10 cellular contexts compared by ENCODE assay signal in genomic region chr9:114276908-114277821, GRCh38. TPM values are rescaled to one million over a fixed set of nuclear protein-coding genes. Genes with fewer than 3 reads are reported as not detected.
DNase-seq lines count a peak whose midpoint lies in the region; ATAC-seq, FAIRE-seq and TF ChIP-seq lines count a peak whose summit lies in the region.
"Had no signal": no experiment of that assay in that cellular context is flagged by ENCODE, and none has a peak within 500 bp of the region (broad histone marks: within the 10 kb centered on the region; RNA-seq: fewer than 3 reads in every experiment).

No MANE protein-coding gene starts in this region.

- H2AFZ ChIP-seq in mammary epithelial cell (ENCODE audit: low read depth, low read length), result no peak overlapping the region

- H3K27me3 ChIP-seq in mammary epithelial cell (ENCODE audit: insufficient read depth, low read length) (no peaks in the 10 kb centered on the region), lower lobe of right lung (ENCODE audit: low read depth) (no peaks in the 10 kb centered on the region), aorta (ENCODE audit: control insufficient read depth in 1 of 2, insufficient read depth in 2 of 2, low read length in 1 of 2) (no peaks in the 10 kb centered on the region)
- H3K27me3 ChIP-seq: cardiac muscle cell had no signal

- H3K9me3 Mint-ChIP-seq in stimulated activated naive CD8-positive, alpha-beta T cell treated with anti-CD3 and anti-CD28 coated beads, Interleukin-15, amount 100 ng/mL, for 72 hours, result peaks cover 0 to 8% of the 10 kb centered on the region in 2 donors

- H3K36me3 ChIP-seq in mammary epithelial cell (ENCODE audit: insufficient read depth, low read length) (no peaks in the 10 kb centered on the region), lower lobe of right lung (no peaks in the 10 kb centered on the region), aorta (ENCODE audit: control insufficient read depth in 1 of 2, insufficient read depth in 2 of 2, low read length in 1 of 2) (no peaks in the 10 kb centered on the region)
- H3K36me3 ChIP-seq: cardiac muscle cell had no signal

- no peak for FAIRE-seq in GM19239 (lab: Jason Lieb, UNC)

- no peak for DNase-seq in stimulated activated naive CD8-positive, alpha-beta T cell treated with anti-CD3 and anti-CD28 coated beads, Interleukin-15, Interleukin-2, amounts not matched to agents 100 U/mL and 50 U/mL, for 24 hours
- no peak for DNase-seq in stimulated activated naive CD8-positive, alpha-beta T cell treated with anti-CD3 and anti-CD28 coated beads, Interleukin-15, amount 100 ng/mL, for 72 hours
- peak; percentile 69 for DNase-seq in mammary epithelial cell
- peak; percentile 10 for DNase-seq in lower lobe of right lung
- DNase-seq in aorta, result peak; percentile 48 to 79
- no peak for DNase-seq in SKM-1 treated with dmso at 0.1 percent for 144 hours (lab: John Stamatoyannopoulos, UW; ENCODE audit: unreplicated experiment)
- DNase-seq in GM19239 (ENCODE audit: insufficient read length, low spot score), result no peak

- H3K4me3 ChIP-seq in mammary epithelial cell (replicated peaks in 1 of 3; ENCODE audit: insufficient read depth in 1 of 3, low read depth in 2 of 3, low read length in 3 of 3), result no peak overlapping the region
- no peak overlapping the region for H3K4me3 ChIP-seq in lower lobe of right lung
- no peak overlapping the region for H3K4me3 ChIP-seq in aorta (ENCODE audit: low read length in 2 of 2)
- H3K4me3 ChIP-seq: cardiac muscle cell, lung had no signal

- peak overlapping the region; percentile 77 for H3K27ac ChIP-seq in mammary epithelial cell (ENCODE audit: insufficient read depth, low read depth, low read length)
- no peak overlapping the region for H3K27ac ChIP-seq in lower lobe of right lung
- H3K27ac ChIP-seq in aorta (ENCODE audit: low read depth in 1 of 2, low read length in 2 of 2), result no peak overlapping the region
- H3K27ac ChIP-seq: cardiac muscle cell had no signal

- peaks cover 56% of the 10 kb centered on the region for H3K4me1 ChIP-seq in mammary epithelial cell (ENCODE audit: insufficient read depth, low read length)
- H3K4me1 ChIP-seq in lower lobe of right lung, result no peaks in the 10 kb centered on the region
- no peaks in the 10 kb centered on the region for H3K4me1 ChIP-seq in aorta (ENCODE audit: control insufficient read depth in 1 of 2, insufficient read depth in 2 of 2, low read length in 2 of 2)

- H4K20me1 ChIP-seq in mammary epithelial cell (ENCODE audit: insufficient read depth, low read length), result no peaks in the 10 kb centered on the region

- no peaks in the 10 kb centered on the region for H3K9me3 ChIP-seq in mammary epithelial cell (replicated peaks; ENCODE audit: insufficient read depth, low read length)
- no peaks in the 10 kb centered on the region for H3K9me3 ChIP-seq in lower lobe of right lung
- no peaks in the 10 kb centered on the region for H3K9me3 ChIP-seq in aorta (ENCODE audit: control insufficient read depth, low read length)

- intact Hi-C loops in mammary epithelial cell (cut with micrococcal nuclease), result loop anchor here (5.0 kb wide), 1 partner anchor 55 kb away; no protein-coding TSS in a partner anchor
- intact Hi-C loops in lower lobe of right lung (cut with DNase I), result no loop called here
- intact Hi-C loops in aorta (cut with DNase I), result loop anchor here in 1 of 2 donors (5.0 kb wide), 1 partner anchor 40 kb away; no protein-coding TSS in a partner anchor

- BruUV-seq in mammary epithelial cell (replicated peaks; lab: Mats Ljungman, UMichigan), result TSS peak; percentile 11

- no peaks in the 10 kb centered on the region for H3K79me2 ChIP-seq in mammary epithelial cell (ENCODE audit: insufficient read depth, low read length)

- H3K4me3 Mint-ChIP-seq in stimulated activated naive CD8-positive, alpha-beta T cell treated with anti-CD3 and anti-CD28 coated beads, Interleukin-15, amount 100 ng/mL, for 72 hours, result no peak overlapping the region

- no peak overlapping the region for H3K27ac Mint-ChIP-seq in stimulated activated naive CD8-positive, alpha-beta T cell treated with anti-CD3 and anti-CD28 coated beads, Interleukin-15, amount 100 ng/mL, for 72 hours

- CTCF ChIA-PET in mammary epithelial cell (lab: Charles Lee; ENCODE audit: low non-redundant PET), result no interaction called here

- in situ Hi-C loops in mammary epithelial cell (cut with MboI; ENCODE audit: low sequenced_read_pairs in 2 of 2), result loop anchor here in 1 of 2 donors (25.0 kb wide), 1 partner anchor 540 kb away; no protein-coding TSS in a partner anchor

- dilution Hi-C loops in mammary epithelial cell (cut with HindIII; ENCODE audit: low sequenced_read_pairs), result loop anchor here (5.0 kb wide), 1 partner anchor 65 kb away; no protein-coding TSS in a partner anchor

- ATAC-seq in stimulated activated naive CD8-positive, alpha-beta T cell treated with anti-CD3 and anti-CD28 coated beads, Interleukin-15, Interleukin-2, amounts not matched to agents 100 U/mL and 50 U/mL, for 24 hours, result peak; percentile 19
- ATAC-seq in stimulated activated naive CD8-positive, alpha-beta T cell treated with anti-CD3 and anti-CD28 coated beads, Interleukin-15, amount 100 ng/mL, for 72 hours, result no peak
- ATAC-seq in lower lobe of right lung, result peak in 1 of 2 donors; percentile 21
- no peak for ATAC-seq in aorta (ENCODE audit: low FRiP score)
- no peak for ATAC-seq in HG03135 (IDR thresholded peaks at IDR 0.05; ENCODE audit: unreplicated experiment)

- peaks cover 5% of the 10 kb centered on the region for H3K27me3 Mint-ChIP-seq in stimulated activated naive CD8-positive, alpha-beta T cell treated with anti-CD3 and anti-CD28 coated beads, Interleukin-15, amount 100 ng/mL, for 72 hours

- WGBS in mammary epithelial cell (ENCODE audit: low coverage, missing lambda C conversion rate), result 73% methylated on average over 16 of the region's 18 CpGs
- WGBS in aorta, 2 donors, result 82 to 85% methylated on average over 18 of the region's 18 CpGs

- TF ChIP-seq CTCF in mammary epithelial cell (conservative IDR thresholded peaks at IDR 0.05 in 1 of 2, IDR thresholded peaks at IDR 0.05 in 1 of 2; ENCODE audit: extremely low read depth in 1 of 2, insufficient read depth in 1 of 2, low read depth in 1 of 2, low read length in 2 of 2) (no peak), lower lobe of right lung (IDR thresholded peaks at IDR 0.05) (no peak)

- H3K4me1 Mint-ChIP-seq in stimulated activated naive CD8-positive, alpha-beta T cell treated with anti-CD3 and anti-CD28 coated beads, Interleukin-15, amount 100 ng/mL, for 72 hours, result no peaks in the 10 kb centered on the region

- no peak overlapping the region for H3K4me2 ChIP-seq in mammary epithelial cell (ENCODE audit: insufficient read depth, low read depth, low read length)

- H3K9ac ChIP-seq in mammary epithelial cell (ENCODE audit: insufficient read depth, low read length), result no peak overlapping the region

RNA-seq across cellular contexts. Expression of gene ORM1, which starts 45.7 kb away (rescaled TPM):
- total RNA-seq in mammary epithelial cell, result not detected
- polyA plus RNA-seq in mammary epithelial cell, result not detected
- not detected for polyA minus RNA-seq in mammary epithelial cell
- 9.2 TPM for total RNA-seq in lower lobe of right lung
- under 1 TPM in 1 of 2 donors, not detected in 1; 0.45 TPM for total RNA-seq in aorta
- polyA plus RNA-seq in aorta, result 1 to 10 TPM in 1 of 2 donors, under 1 TPM in 1; 0.28 to 3.0 TPM
- total RNA-seq: cardiac muscle cell had no signal

RNA-seq across cellular contexts. Expression of gene ORM2, which starts 52.5 kb away (rescaled TPM):
- total RNA-seq in mammary epithelial cell (not detected), lower lobe of right lung (3.1 TPM), aorta (not detected)
- polyA plus RNA-seq in mammary epithelial cell (not detected), aorta (not detected)
- polyA minus RNA-seq in mammary epithelial cell, result not detected
- total RNA-seq: cardiac muscle cell had no signal
- polyA plus RNA-seq: cardiac muscle cell had no signal

Comparison
In these comparisons a context has a peak if more than half of its experiments do, and no peak if none do; other contexts are left out.
1. DNase-seq: peak in mammary epithelial cell (single experiment), lower lobe of right lung (single experiment) and aorta (2 of 2); none in stimulated activated naive CD8-positive, alpha-beta T cell treated with anti-CD3 and anti-CD28 coated beads, Interleukin-15, Interleukin-2, amounts not matched to agents 100 U/mL and 50 U/mL, for 24 hours (single experiment), stimulated activated naive CD8-positive, alpha-beta T cell treated with anti-CD3 and anti-CD28 coated beads, Interleukin-15, amount 100 ng/mL, for 72 hours (0 of 2), SKM-1 treated with dmso at 0.1 percent for 144 hours (single experiment) and GM19239 (single experiment).